Comparison of ENCODE assay signal across 8 cellular contexts in the genomic region with DNA sequence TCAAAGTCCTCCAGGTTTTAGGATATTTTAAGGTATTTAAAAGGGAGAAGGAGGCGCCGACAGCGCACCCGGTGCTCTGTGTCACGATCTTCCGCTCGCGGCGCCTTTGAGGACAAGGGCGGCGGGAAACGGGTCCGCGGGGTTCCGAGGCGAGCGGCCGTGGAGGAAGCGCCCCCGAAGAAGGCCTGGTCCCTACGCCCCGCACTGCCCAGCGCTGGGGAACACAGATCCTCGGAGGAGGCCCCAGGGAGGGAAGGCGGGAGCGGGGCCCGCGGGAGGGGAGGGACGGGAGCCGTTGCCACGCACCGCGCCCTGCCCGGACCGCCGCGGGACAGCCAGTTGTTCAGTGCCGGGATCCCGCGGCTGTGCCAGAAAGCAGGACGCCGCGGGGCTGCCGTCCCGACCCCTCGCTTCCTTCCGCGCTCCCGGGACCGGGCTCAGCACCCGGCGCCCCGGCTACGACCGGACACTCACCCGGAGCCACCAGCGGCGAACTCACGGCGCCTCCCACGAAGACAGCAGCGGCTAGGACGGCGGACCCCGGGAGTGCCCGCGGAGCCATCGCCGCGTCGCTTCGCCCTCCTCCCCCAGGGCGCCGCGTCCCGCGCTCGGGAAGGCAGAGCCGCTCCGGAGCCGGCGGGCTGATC. TPM values are rescaled to one million over a fixed set of nuclear protein-coding genes. Genes with fewer than 3 reads are reported as not detected.
A peak's percentile ranks its signal among the peaks of the same experiment; 100 is the strongest.
DNase-seq lines count a peak whose midpoint lies in the region; ATAC-seq and TF ChIP-seq lines count a peak whose summit lies in the region.

No MANE protein-coding gene starts in this region.

- H3K27me3 ChIP-seq in GM06990 (replicated peaks; ENCODE audit: control insufficient read depth, insufficient read depth, low read length) (no peaks in the 10 kb centered on the region), IMR-90 (ENCODE audit: control insufficient read depth, insufficient read depth, low read length) (no peaks in the 10 kb centered on the region), mucosa of rectum (ENCODE audit: control insufficient read depth in 2 of 2, insufficient read depth in 2 of 2, low read length in 2 of 2) (no peaks in the 10 kb centered on the region), stomach (no peaks in the 10 kb centered on the region)
- H3K27me3 ChIP-seq in effector memory CD4-positive, alpha-beta T cell (replicated peaks; ENCODE audit: control insufficient read depth, insufficient read depth, low read length, poor library complexity, severe bottlenecking) = no peaks in the 10 kb centered on the region

- H3K9ac ChIP-seq in IMR-90 (ENCODE audit: low read depth, low read length) = peak overlapping the region; percentile 54
- H3K9ac ChIP-seq in mucosa of rectum (ENCODE audit: low read depth in 1 of 2, low read length in 2 of 2) = peak overlapping the region; percentile 88 to 99

- peak overlapping the region; percentile 93 for H3K4me2 ChIP-seq in IMR-90 (ENCODE audit: low read depth, low read length)

- WGBS in IMR-90 (ENCODE audit: extremely low coverage in 2 of 2, insufficient read length in 1 of 2), 2 experiments = 1% methylated on average over 33 of the region's 82 CpGs; no CpG with 5 or more reads in 1 of the 2 experiments
- WGBS in stomach, 5 donors = 0 to 1% (median 0%) methylated on average over 29 to 82 of the region's 82 CpGs

- peak overlapping the region; percentile 92 for H3K4me3 ChIP-seq in GM06990 (replicated peaks; ENCODE audit: low read depth, low read length)
- peak overlapping the region; percentile 86 for H3K4me3 ChIP-seq in IMR-90 (ENCODE audit: insufficient read depth, low read depth, low read length)
- H3K4me3 ChIP-seq in effector memory CD4-positive, alpha-beta T cell (ENCODE audit: insufficient read depth, low read depth, low read length, poor library complexity, severe bottlenecking) = peak overlapping the region; percentile 93
- H3K4me3 ChIP-seq in mucosa of rectum (ENCODE audit: low read length in 2 of 2) = peak overlapping the region; percentile 88 to 90
- peak overlapping the region; percentile 65 to 97 (median 82) for H3K4me3 ChIP-seq in stomach

- H2AK5ac ChIP-seq in IMR-90 (ENCODE audit: low read depth, low read length) = no peak overlapping the region

- peak overlapping the region; percentile 67 for H3K27ac ChIP-seq in IMR-90 (ENCODE audit: insufficient read depth, low read length)
- peak overlapping the region; percentile 92 for H3K27ac ChIP-seq in effector memory CD4-positive, alpha-beta T cell (ENCODE audit: insufficient read depth, low read length, poor library complexity, severe bottlenecking)
- peak overlapping the region; percentile 95 to 96 for H3K27ac ChIP-seq in mucosa of rectum (ENCODE audit: low read depth in 2 of 2, low read length in 2 of 2)
- peak overlapping the region; percentile 93 to 99 (median 98) for H3K27ac ChIP-seq in stomach

- CTCF ChIA-PET in IMR-90 (lab: Yijun Ruan, JAX) = no interaction called here

- H3K36me3 ChIP-seq in GM06990 (ENCODE audit: control insufficient read depth, insufficient read depth, low read length) (no peaks in the 10 kb centered on the region), IMR-90 (ENCODE audit: control insufficient read depth, insufficient read depth, low read length) (no peaks in the 10 kb centered on the region), mucosa of rectum (ENCODE audit: control insufficient read depth in 2 of 2, insufficient read depth in 2 of 2, low read length in 2 of 2) (no peaks in the 10 kb centered on the region), stomach (no peaks in the 10 kb centered on the region)
- H3K36me3 ChIP-seq in effector memory CD4-positive, alpha-beta T cell (ENCODE audit: control insufficient read depth, insufficient read depth, low read length) = no peaks in the 10 kb centered on the region

- peaks cover 9% of the 10 kb centered on the region for H3K4me1 ChIP-seq in IMR-90 (ENCODE audit: control insufficient read depth, insufficient read depth, low read length)
- H3K4me1 ChIP-seq in effector memory CD4-positive, alpha-beta T cell (ENCODE audit: control insufficient read depth, insufficient read depth, low read length, poor library complexity, severe bottlenecking) = peaks cover 19% of the 10 kb centered on the region
- H3K4me1 ChIP-seq in mucosa of rectum (ENCODE audit: control insufficient read depth in 2 of 2, insufficient read depth in 2 of 2, low read length in 2 of 2) = peaks cover 8 to 27% of the 10 kb centered on the region in 2 donors
- H3K4me1 ChIP-seq in stomach = peaks cover 18 to 56% (median 44%) of the 10 kb centered on the region in 4 donors

- peak overlapping the region; percentile 9 for H3K18ac ChIP-seq in IMR-90 (ENCODE audit: low read depth, low read length)

- H2AFZ ChIP-seq in IMR-90 (replicated peaks; ENCODE audit: low read length, poor library complexity) = peak overlapping the region; percentile 97

- intact Hi-C loops in IMR-90 (cut with micrococcal nuclease) (loop anchor here (1.0 to 5.0 kb wide), 3 partner anchors 37 to 116 kb away; no protein-coding TSS in a partner anchor), stomach (cut with DNase I; ENCODE audit: low total_unique reads) (loop anchor here (10.0 kb wide), 1 partner anchor 81 kb away; no protein-coding TSS in a partner anchor)

- peaks cover 12 to 29% of the 10 kb centered on the region in 2 experiments; a peak in 3 of 4 replicates for H3K79me1 ChIP-seq in IMR-90 (ENCODE audit: low read depth in 1 of 2, low read length in 2 of 2)

- H2BK20ac ChIP-seq in IMR-90 (ENCODE audit: low read depth, low read length) = no peak overlapping the region

- peak; percentile 94 for TF ChIP-seq POLR2A in IMR-90 (IDR thresholded peaks at IDR 0.05; ENCODE audit: low read depth, low read length)
- TF ChIP-seq POLR2A in stomach (IDR thresholded peaks at IDR 0.05) = peak in 2 of 4 donors; percentile 66 to 91

- H3K56ac ChIP-seq in IMR-90 (ENCODE audit: extremely low read depth, insufficient read depth, low read length) = peak overlapping the region; percentile 51; the same call in 1 of the 2 replicates

- POLR2A ChIA-PET in IMR-90 (lab: Charles Lee; ENCODE audit: unreplicated experiment) = no interaction called here

- in situ Hi-C loops in IMR-90 (cut with MboI; ENCODE audit: low sequenced_read_pairs) = no loop called here

- no peak overlapping the region for H2BK120ac ChIP-seq in IMR-90 (ENCODE audit: low read depth, low read length)

- no peak overlapping the region; the same call in 1 of the 3 replicates for H2BK15ac ChIP-seq in IMR-90 (ENCODE audit: low read depth, low read length)

- TF ChIP-seq EP300 in stomach (IDR thresholded peaks at IDR 0.05) = no peak

- 0 out of 2 replicates have a peak overlapping the region, but pooled peaks have one; percentile 6 for H3K4ac ChIP-seq in IMR-90 (ENCODE audit: low read depth, low read length)

- H3K9me1 ChIP-seq in IMR-90 (ENCODE audit: insufficient read depth, low read length) = peaks cover 11% of the 10 kb centered on the region; the same call in 1 of the 2 replicates

- BruUV-seq in IMR-90 (replicated peaks; lab: Mats Ljungman, UMichigan) = no TSS peak

- no peak overlapping the region for H4K5ac ChIP-seq in IMR-90 (ENCODE audit: low read depth, low read length)

- H3K14ac ChIP-seq in IMR-90 (replicated peaks; ENCODE audit: low read depth, low read length) = peak overlapping the region; percentile 8; the same call in 1 of the 2 replicates

- peak overlapping the region; percentile 71 for H2AK9ac ChIP-seq in IMR-90 (replicated peaks; ENCODE audit: low read depth, low read length, poor library complexity)

- no peak for TF ChIP-seq RAD21 in IMR-90 (IDR thresholded peaks at IDR 0.05; ENCODE audit: low read length)

- TF ChIP-seq CTCF in GM06990 (IDR thresholded peaks at IDR 0.05; ENCODE audit: insufficient read depth, low read length, poor library complexity, severe bottlenecking) = no peak
- TF ChIP-seq CTCF in IMR-90 (conservative IDR thresholded peaks at IDR 0.05; ENCODE audit: low read depth, low read length) = no peak
- TF ChIP-seq CTCF in stomach (IDR thresholded peaks at IDR 0.05) = no peak

- dilution Hi-C loops in IMR-90 (cut with HindIII; ENCODE audit: low sequenced_read_pairs, unreplicated experiment) = no loop called here

- peak; percentile 21 for ATAC-seq in GM21526 (IDR thresholded peaks at IDR 0.05; ENCODE audit: low FRiP score, unreplicated experiment)
- ATAC-seq in IMR-90 (ENCODE audit: low read depth) = peak; percentile 22

- H3K23ac ChIP-seq in IMR-90 (ENCODE audit: low read depth, low read length) = peak overlapping the region; percentile 62; the same call in 1 of the 2 replicates

- H4K91ac ChIP-seq in IMR-90 (ENCODE audit: insufficient read depth, low read depth, low read length) = no peak overlapping the region

- no peak overlapping the region for H4K8ac ChIP-seq in IMR-90 (ENCODE audit: low read depth in 2 of 2, low read length in 2 of 2)

- peak overlapping the region; percentile 69 for H2BK5ac ChIP-seq in IMR-90 (ENCODE audit: low read depth, low read length, poor library complexity, severe bottlenecking)

- no peaks in the 10 kb centered on the region for H4K20me1 ChIP-seq in IMR-90 (ENCODE audit: insufficient read depth, low read length)

- DNase-seq in GM06990 (ENCODE audit: extremely low read depth, insufficient read length) (no peak), IMR-90 (peak; percentile 22), stomach (peak; percentile 58), H4 (ENCODE audit: low spot score) (no peak)
- DNase-seq in activated CD4-positive, alpha-beta T cell treated with anti-CD3 and anti-CD28 coated beads, Interleukin-2, amount 50 U/mL, for 1 hour = peak; percentile 52
- peak; percentile 34 to 42 (median 38) for DNase-seq in effector memory CD4-positive, alpha-beta T cell

- H3K9me3 ChIP-seq in IMR-90 (ENCODE audit: control insufficient read depth, insufficient read depth, low read length) (no peaks in the 10 kb centered on the region), mucosa of rectum (ENCODE audit: control insufficient read depth in 2 of 2, low read length in 2 of 2) (no peaks in the 10 kb centered on the region), stomach (no peaks in the 10 kb centered on the region)
- H3K9me3 ChIP-seq in effector memory CD4-positive, alpha-beta T cell (ENCODE audit: control insufficient read depth, low read length) = no peaks in the 10 kb centered on the region

TF ChIP-seq in IMR-90, 13 proteins besides CTCF, POLR2A, EP300 and RAD21 (continues in another document):
- no peak for TF ChIP-seq MAFK (IDR thresholded peaks at IDR 0.05; ENCODE audit: low read depth, low read length)
- TF ChIP-seq BHLHE40 (IDR thresholded peaks at IDR 0.05; ENCODE audit: low read depth, low read length) = no peak
- no peak for TF ChIP-seq MXI1 (IDR thresholded peaks at IDR 0.05; ENCODE audit: borderline replicate concordance, low read depth, low read length)

RNA-seq across cellular contexts. Expression of a gene that starts 0.3 kb away (rescaled TPM):
- total RNA-seq in IMR-90 (2012; rRNA removed) (39.6 and 53.6 TPM in 2 replicates), stomach (100 to 1,000 TPM in 1 of 5 donors, 10 to 100 TPM in 3, 1 to 10 TPM in 1; 2.9 to 113 (median 92.5) TPM)
- polyA plus RNA-seq in IMR-90 (2012; rRNA removed) (6.8 TPM in 2 replicates), stomach (1 to 10 TPM; 1.3 to 8.3 (median 2.4) TPM)
- 5.6 TPM in 2 replicates for polyA plus RNA-seq in IMR-90 (2012; cell fraction: cytosol; rRNA removed)
- 3.8 and 4.2 TPM in 2 replicates for polyA plus RNA-seq in IMR-90 (2012; cell fraction: nucleus; rRNA removed; ENCODE audit: low replicate concordance)
- total RNA-seq in H4 (2014; rRNA removed; shearing (Covaris generic)) = 46.0 and 65.8 TPM in 2 replicates

Comparison
In these comparisons a context has a peak if more than half of its experiments do, and no peak if none do; other contexts are left out.
1. DNase-seq: peak in IMR-90 (single experiment), activated CD4-positive, alpha-beta T cell treated with anti-CD3 and anti-CD28 coated beads, Interleukin-2, amount 50 U/mL, for 1 hour (single experiment), effector memory CD4-positive, alpha-beta T cell (3 of 3) and stomach (single experiment); none in GM06990 (single experiment) and H4 (single experiment).
2. Peak in every context shown above with its lines, with median percentiles within 50 percentile points of each other: H3K4me3 ChIP-seq and H3K27ac ChIP-seq.